In genomic region chr11:44747836-44748235, GRCh38 we compare ENCODE assay signal across 25 cellular contexts. TPM values are rescaled to one million over a fixed set of nuclear protein-coding genes. Genes with fewer than 3 reads are reported as not detected.
A peak's percentile ranks its signal among the peaks of the same experiment; 100 is the strongest.
DNase-seq lines count a peak whose midpoint lies in the region; ATAC-seq, FAIRE-seq and TF ChIP-seq lines count a peak whose summit lies in the region.
"Had no signal": no experiment of that assay in that cellular context is flagged by ENCODE, and none has a peak within 500 bp of the region (broad histone marks: within the 10 kb centered on the region; RNA-seq: fewer than 3 reads in every experiment).

No MANE protein-coding gene starts in this region.

- no peak overlapping the region for H3K27ac Mint-ChIP-seq in natural killer cell treated with Interleukin-12 subunit alpha and Interleukin-12 subunit beta and Interleukin-15 and Interleukin-18, amount 100 ng/mL, for 72 hours
- H3K27ac Mint-ChIP-seq: activated naive CD8-positive, alpha-beta T cell treated with anti-CD3 and anti-CD28 coated beads, Interleukin-2, amount 10 ng/mL, durations not matched to agents 7 days and 5 days; CD14-positive monocyte; T-helper 1 cell treated with Interleukin-12 subunit alpha and Interleukin-12 subunit beta and Interleukin-4 antibody, amounts not matched to agents 30 μg/mL and 1 μg/mL, for 36 hours had no signal

- peak overlapping the region; percentile 23 for H3K9ac ChIP-seq in adipocyte (ENCODE audit: low read length)
- H3K9ac ChIP-seq in HepG2 (ENCODE audit: insufficient read depth, low read depth, low read length): no peak overlapping the region

- DNase-seq in cardiac septum (ENCODE audit: low spot score) (peak; percentile 14), Right ventricle myocardium inferior (ENCODE audit: missing footprints) (no peak), adipocyte (ENCODE audit: low read depth) (no peak), HepG2 (ENCODE audit: low spot score) (no peak), stomach (no peak), GM20000 (ENCODE audit: low spot score) (no peak), D341Med (ENCODE audit: low spot score) (no peak)
- no peak for DNase-seq in natural killer cell treated with Interleukin-12 subunit alpha and Interleukin-12 subunit beta and Interleukin-15 and Interleukin-18, amount 100 ng/mL, for 72 hours (ENCODE audit: low spot score)
- DNase-seq: activated naive CD8-positive, alpha-beta T cell treated with anti-CD3 and anti-CD28 coated beads, Interleukin-2, amount 10 ng/mL, durations not matched to agents 7 days and 5 days; brain microvascular endothelial cell; hippocampal formation; KG1; lower lobe of right lung; NCI-H1694 treated with DMSO at 0.1 percent for 48 hours; NCI-H69; thyroid gland had no signal

- in situ Hi-C loops in HepG2 (cut with HindIII; ENCODE audit: extremely low pct_ligation_motif_present, low pct_unique_long_range_greater_than_20kb): no loop called here

- no peak for TF ChIP-seq EP300 in HepG2 (IDR thresholded peaks at IDR 0.05; ENCODE audit: low read depth in 2 of 2, low read length in 2 of 2)
- no peak for TF ChIP-seq EP300 in HepG2 (CRISPR knock-in tag; IDR thresholded peaks at IDR 0.05; ENCODE audit: borderline replicate concordance)
- TF ChIP-seq EP300 in stomach (IDR thresholded peaks at IDR 0.05): no peak

- ATAC-seq in Right ventricle myocardium inferior: no peak
- ATAC-seq in HepG2: no peak
- ATAC-seq in natural killer cell treated with Interleukin-12 subunit alpha and Interleukin-12 subunit beta and Interleukin-15 and Interleukin-18, amount 100 ng/mL, for 72 hours: no peak
- ATAC-seq: lower lobe of right lung, right lobe of liver had no signal

- H3K79me2 ChIP-seq in HepG2 (ENCODE audit: insufficient read depth, low read length): no peaks in the 10 kb centered on the region

- no peaks in the 10 kb centered on the region for H4K20me1 ChIP-seq in HepG2 (ENCODE audit: insufficient read depth, low read length)

- no peak for TF ChIP-seq RAD21 in HepG2 (CRISPR knock-in tag; IDR thresholded peaks at IDR 0.05)

- WGBS in HepG2 (ENCODE audit: low lambda C conversion rate): 13% methylated on average over 5 of the region's 5 CpGs
- 72 to 86% (median 84%) methylated on average over 5 of the region's 5 CpGs for WGBS in stomach, 5 donors

- no peaks in the 10 kb centered on the region for H3K36me3 Mint-ChIP-seq in natural killer cell treated with Interleukin-12 subunit alpha and Interleukin-12 subunit beta and Interleukin-15 and Interleukin-18, amount 100 ng/mL, for 72 hours
- H3K36me3 Mint-ChIP-seq: activated naive CD8-positive, alpha-beta T cell treated with anti-CD3 and anti-CD28 coated beads, Interleukin-2, amount 10 ng/mL, durations not matched to agents 7 days and 5 days; CD14-positive monocyte had no signal

- H3K9me3 Mint-ChIP-seq in natural killer cell treated with Interleukin-12 subunit alpha and Interleukin-12 subunit beta and Interleukin-15 and Interleukin-18, amount 100 ng/mL, for 72 hours: no peaks in the 10 kb centered on the region
- H3K9me3 Mint-ChIP-seq: activated naive CD8-positive, alpha-beta T cell treated with anti-CD3 and anti-CD28 coated beads, Interleukin-2, amount 10 ng/mL, durations not matched to agents 7 days and 5 days; CD14-positive monocyte; T-helper 1 cell treated with Interleukin-12 subunit alpha and Interleukin-12 subunit beta and Interleukin-4 antibody, amounts not matched to agents 30 μg/mL and 1 μg/mL, for 36 hours had no signal

- TF ChIP-seq CTCF in HepG2 (CRISPR knock-in tag; IDR thresholded peaks at IDR 0.05) (no peak), stomach (IDR thresholded peaks at IDR 0.05) (no peak), GM20000 (IDR thresholded peaks at IDR 0.05; ENCODE audit: extremely low read depth, missing control alignments) (no peak)

- H3K4me3 ChIP-seq in adipocyte (ENCODE audit: low read length) (no peak overlapping the region), HepG2 (replicated peaks in 1 of 3; ENCODE audit: insufficient read depth in 1 of 3, low read depth in 2 of 3, low read length in 3 of 3) (no peak overlapping the region), stomach (no peak overlapping the region)
- H3K4me3 ChIP-seq: HAP-1, lower lobe of right lung, right lobe of liver, SJSA1, thyroid gland had no signal

- H3K27ac ChIP-seq in HepG2 (ENCODE audit: extremely low read length, insufficient read depth, low read length) (no peak overlapping the region), stomach (peak overlapping the region in 3 of 5 donors; percentile 49 to 55 (median 51))
- H3K27ac ChIP-seq: brain microvascular endothelial cell, lower lobe of right lung, right lobe of liver, SJSA1, thyroid gland, VCaP had no signal

- FAIRE-seq in HepG2 (lab: Jason Lieb, UNC): no peak
- FAIRE-seq: colon, GM19239, islet of Langerhans had no signal

- no peak for TF ChIP-seq POLR2A in HepG2 (IDR thresholded peaks at IDR 0.05; ENCODE audit: insufficient read depth in 1 of 2, low read depth in 2 of 2, low read length in 2 of 2)
- TF ChIP-seq POLR2A in stomach (IDR thresholded peaks at IDR 0.05): no peak

- H3K4me1 ChIP-seq in adipocyte (ENCODE audit: control insufficient read depth, insufficient read depth, low read length) (peaks cover 44% of the 10 kb centered on the region), HepG2 (ENCODE audit: insufficient read depth, low read length) (no peaks in the 10 kb centered on the region), stomach (peaks cover 0 to 77% (median 20%) of the 10 kb centered on the region in 4 donors)
- H3K4me1 ChIP-seq: HAP-1, right lobe of liver, SJSA1 had no signal

- no peak overlapping the region for H2AFZ ChIP-seq in HepG2 (ENCODE audit: low read length)

- intact Hi-C loops in cardiac septum (cut with DNase I): loop anchor here (2.0 kb wide), 1 partner anchor 15 kb away; no protein-coding TSS in a partner anchor
- intact Hi-C loops in Right ventricle myocardium inferior (cut with DNase I): no loop called here
- intact Hi-C loops in HepG2 (cut with micrococcal nuclease; ENCODE audit: unreplicated experiment): no loop called here
- intact Hi-C loops in stomach (cut with DNase I; ENCODE audit: low total_unique reads): no loop called here

- H3K4me2 ChIP-seq in HepG2 (ENCODE audit: low read depth, low read length): no peak overlapping the region

- POLR2A ChIA-PET in HepG2 (lab: Yijun Ruan, JAX): no interaction called here

- H3K4me1 Mint-ChIP-seq in natural killer cell treated with Interleukin-12 subunit alpha and Interleukin-12 subunit beta and Interleukin-15 and Interleukin-18, amount 100 ng/mL, for 72 hours (ENCODE audit: low read depth in 2 of 2): no peaks in the 10 kb centered on the region
- H3K4me1 Mint-ChIP-seq: CD14-positive monocyte had no signal

- no peaks in the 10 kb centered on the region for H3K27me3 ChIP-seq in adipocyte (replicated peaks; ENCODE audit: control insufficient read depth, insufficient read depth, low read length)
- H3K27me3 ChIP-seq in HepG2 (ENCODE audit: control insufficient read depth in 1 of 2, insufficient read depth in 2 of 2, low read length in 2 of 2): peaks cover 2 to 5% of the 10 kb centered on the region in 2 experiments; a peak in 2 of 5 replicates
- no peaks in the 10 kb centered on the region for H3K27me3 ChIP-seq in stomach
- H3K27me3 ChIP-seq: right lobe of liver, thyroid gland had no signal

- CTCF ChIA-PET in HepG2 (lab: Yijun Ruan, JAX; ENCODE audit: low intra/inter-chr PET ratio, low total read pairs): no interaction called here

- H3K9me3 ChIP-seq in adipocyte (ENCODE audit: control insufficient read depth, low read length): no peaks in the 10 kb centered on the region
- H3K9me3 ChIP-seq in HepG2 (ENCODE audit: low read length): no peaks in the 10 kb centered on the region
- H3K9me3 ChIP-seq in stomach: no peaks in the 10 kb centered on the region
- H3K9me3 ChIP-seq: HAP-1, lower lobe of right lung, right lobe of liver, SJSA1, thyroid gland had no signal

- no peak overlapping the region for H3K4me3 Mint-ChIP-seq in natural killer cell treated with Interleukin-12 subunit alpha and Interleukin-12 subunit beta and Interleukin-15 and Interleukin-18, amount 100 ng/mL, for 72 hours
- H3K4me3 Mint-ChIP-seq: activated naive CD8-positive, alpha-beta T cell treated with anti-CD3 and anti-CD28 coated beads, Interleukin-2, amount 10 ng/mL, durations not matched to agents 7 days and 5 days; CD14-positive monocyte; T-helper 1 cell treated with Interleukin-12 subunit alpha and Interleukin-12 subunit beta and Interleukin-4 antibody, amounts not matched to agents 30 μg/mL and 1 μg/mL, for 36 hours had no signal

- H3K36me3 ChIP-seq in adipocyte (ENCODE audit: control insufficient read depth, insufficient read depth, low read length, severe bottlenecking): no peaks in the 10 kb centered on the region
- no peaks in the 10 kb centered on the region for H3K36me3 ChIP-seq in HepG2 (replicated peaks in 1 of 2; ENCODE audit: control insufficient read depth in 1 of 2, insufficient read depth in 2 of 2, low read length in 2 of 2)
- no peaks in the 10 kb centered on the region for H3K36me3 ChIP-seq in stomach
- H3K36me3 ChIP-seq: brain microvascular endothelial cell, HAP-1, lower lobe of right lung, right lobe of liver, SJSA1, thyroid gland had no signal

- peaks cover 10 to 12% of the 10 kb centered on the region in 2 donors for H3K27me3 Mint-ChIP-seq in natural killer cell treated with Interleukin-12 subunit alpha and Interleukin-12 subunit beta and Interleukin-15 and Interleukin-18, amount 100 ng/mL, for 72 hours

- no TSS peak for BruUV-seq in HepG2 (replicated peaks; lab: Mats Ljungman, UMichigan)

RNA-seq across cellular contexts. Expression of gene TSPAN18, which starts 21.1 kb away (rescaled TPM):
- total RNA-seq in cardiac septum (153 TPM), Right ventricle myocardium inferior (115 TPM), HepG2 (2016; rRNA removed; fragmentation: Illumina TruSeq; extraction: Trizol) (not detected in 2 replicates), stomach (10 to 100 TPM in 4 of 5 donors, 1 to 10 TPM in 1; 9.1 to 60.3 (median 25.9) TPM)
- not detected in 2 replicates for total RNA-seq in HepG2 (2016; cell fraction: cytosol; rRNA removed; fragmentation: Illumina TruSeq; extraction: Trizol; ENCODE audit: low read depth)
- total RNA-seq in HepG2 (2016; cell fraction: insoluble cytoplasmic fraction; rRNA removed; fragmentation: Illumina TruSeq; extraction: Trizol): not detected in 2 replicates
- not detected in 2 replicates for total RNA-seq in HepG2 (2016; cell fraction: membrane; rRNA removed; fragmentation: Illumina TruSeq; extraction: Trizol)
- not detected in 2 replicates for total RNA-seq in HepG2 (2016; cell fraction: nucleus; rRNA removed; fragmentation: Illumina TruSeq; extraction: Trizol)
- polyA plus RNA-seq in HepG2 (2011; rRNA removed) (not detected in 2 replicates), stomach (1 to 10 TPM; 2.1 to 6.6 (median 2.3) TPM)
- polyA plus RNA-seq in HepG2 (2011; cell fraction: cytosol; rRNA removed): not detected in 2 replicates
- polyA plus RNA-seq in HepG2 (2011; cell fraction: nucleus; rRNA removed): not detected in 2 replicates
- not detected in 2 replicates for polyA plus RNA-seq in HepG2 (2012)
- not detected in 2 replicates for polyA plus RNA-seq in HepG2 (2016; cell fraction: cytosol; fragmentation: Illumina TruSeq; extraction: Trizol; ENCODE audit: low read depth)
- polyA plus RNA-seq in HepG2 (2016; cell fraction: insoluble cytoplasmic fraction; fragmentation: Illumina TruSeq; extraction: Trizol; ENCODE audit: low read depth): not detected in 2 replicates
- not detected in 2 replicates for polyA plus RNA-seq in HepG2 (2016; cell fraction: membrane; fragmentation: Illumina TruSeq; extraction: Trizol; ENCODE audit: low read depth)
- polyA plus RNA-seq in HepG2 (2016; cell fraction: nucleus; fragmentation: Illumina TruSeq; extraction: Trizol; ENCODE audit: insufficient read depth, low read depth): not detected in 2 replicates
- not detected in 2 replicates for polyA minus RNA-seq in HepG2 (2011; rRNA and poly(A)+ RNA removed; ENCODE audit: low replicate concordance)
- not detected in 2 replicates for polyA minus RNA-seq in HepG2 (2011; cell fraction: cytosol; rRNA and poly(A)+ RNA removed)
- polyA minus RNA-seq in HepG2 (2011; cell fraction: nucleus; rRNA and poly(A)+ RNA removed): not detected in 2 replicates
- under 1 TPM; 0.26 to 0.64 TPM for total RNA-seq in natural killer cell treated with Interleukin-12 subunit alpha and Interleukin-12 subunit beta and Interleukin-15 and Interleukin-18, amount 100 ng/mL, for 72 hours
- polyA plus RNA-seq: CD14-positive monocyte had no signal

Comparison
In these comparisons a context has a peak if more than half of its experiments do, and no peak if none do; other contexts are left out.
1. RNA of gene TSPAN18, which starts 21.1 kb away (total RNA-seq): 153 TPM in cardiac septum (single experiment), 115 TPM in Right ventricle myocardium inferior (single experiment) and 9.1 to 60.3 TPM in stomach; 0.26 to 0.64 TPM in natural killer cell treated with Interleukin-12 subunit alpha and Interleukin-12 subunit beta and Interleukin-15 and Interleukin-18, amount 100 ng/mL, for 72 hours and not detected in HepG2; every median in the first group is over 4 times any median in the second.